Comparison of ENCODE assay signal across 8 cellular contexts in the genomic region with DNA sequence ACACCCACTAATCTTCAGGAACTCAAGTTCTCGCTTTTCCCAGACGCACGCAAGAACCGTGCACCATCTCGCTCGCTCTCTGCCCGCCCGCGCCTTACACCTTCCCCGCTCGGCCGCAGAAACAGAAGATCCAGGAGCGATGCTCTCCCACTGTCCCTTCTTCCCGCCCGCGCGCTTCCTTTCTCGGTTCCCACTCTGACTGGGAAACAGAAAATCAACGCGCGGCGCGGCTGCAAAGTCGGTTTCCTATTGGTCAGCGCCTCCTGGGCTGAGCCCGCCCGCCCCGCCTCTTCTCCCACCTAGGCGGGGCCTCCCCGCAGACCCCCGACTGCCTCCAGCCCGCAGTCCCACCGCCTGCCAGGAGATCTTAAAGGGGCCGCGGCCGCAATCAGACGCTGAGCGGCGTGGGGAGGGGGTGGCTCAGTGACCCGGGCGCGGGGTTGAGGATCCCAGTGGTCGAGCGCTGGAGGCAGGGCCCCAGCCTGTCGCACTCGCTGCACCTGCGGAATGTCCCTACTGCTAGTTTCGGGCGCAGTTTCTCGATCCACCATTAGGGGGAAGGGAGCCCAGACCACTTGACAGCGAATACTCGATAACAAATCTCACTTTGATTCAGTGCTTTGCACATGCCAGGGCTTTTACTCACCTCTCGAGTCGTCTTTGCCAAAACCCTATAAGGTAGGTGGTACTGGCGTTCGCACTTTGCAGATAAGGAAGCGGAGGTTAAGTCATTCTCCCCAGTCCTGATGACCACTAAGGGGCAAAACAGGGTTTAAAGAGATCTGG. TPM values are rescaled to one million over a fixed set of nuclear protein-coding genes. Genes with fewer than 3 reads are reported as not detected.
DNase-seq lines count a peak whose midpoint lies in the region; ATAC-seq, FAIRE-seq and TF ChIP-seq lines count a peak whose summit lies in the region.

No MANE protein-coding gene starts in this region.

- H3K36me3 ChIP-seq in Caco-2 (ENCODE audit: control insufficient read depth, insufficient read depth, low read length) = peaks cover 3% of the 10 kb centered on the region

- CTCF ChIA-PET in Caco-2 (lab: Charles Lee) = interaction anchor here (0.6 to 0.7 kb wide), 2 partner anchors 35 to 882 kb away, joined by 3 read pairs; a partner anchor contains a TSS

- no peaks in the 10 kb centered on the region for H3K27me3 ChIP-seq in Caco-2 (replicated peaks; ENCODE audit: control insufficient read depth, insufficient read depth, low read length)

- intact Hi-C loops in Caco-2 (cut with micrococcal nuclease; ENCODE audit: unreplicated experiment) = loop anchor here (1.0 kb wide), 1 partner anchor 16 kb away; no protein-coding TSS in a partner anchor

- H3K27ac Mint-ChIP-seq in Caco-2 (ENCODE audit: unreplicated experiment) (peak overlapping the region; percentile 87), endothelial cell (ENCODE audit: unreplicated experiment) (no peak overlapping the region), mesothelial cell of epicardium (peak overlapping the region; percentile 94)

- H3K36me3 Mint-ChIP-seq in Caco-2 (ENCODE audit: insufficient read depth, unreplicated experiment) = peaks cover 37% of the 10 kb centered on the region
- peaks cover 2% of the 10 kb centered on the region for H3K36me3 Mint-ChIP-seq in endothelial cell (ENCODE audit: low read depth, unreplicated experiment)
- H3K36me3 Mint-ChIP-seq in mesothelial cell of epicardium = peaks cover 12% of the 10 kb centered on the region

- H3K4me3 ChIP-seq in Caco-2 (ENCODE audit: low read depth, low read length) = peak overlapping the region; percentile 50

- TF ChIP-seq CTCF in Caco-2 (IDR thresholded peaks at IDR 0.05; ENCODE audit: insufficient read depth in 1 of 2, low read depth in 1 of 2, low read length in 1 of 2, severe bottlenecking in 1 of 2, unreplicated experiment in 1 of 2) (peak; percentile 55 to 65), endothelial cell (IDR thresholded peaks at IDR 0.05; ENCODE audit: unreplicated experiment) (peak; percentile 78), mesothelial cell of epicardium (IDR thresholded peaks at IDR 0.05; ENCODE audit: unreplicated experiment) (peak; percentile 84)

- H3K4me3 Mint-ChIP-seq in Caco-2 (ENCODE audit: unreplicated experiment) (peak overlapping the region; percentile 86), endothelial cell (ENCODE audit: unreplicated experiment) (peak overlapping the region; percentile 94), mesothelial cell of epicardium (peak overlapping the region; percentile 87)

- no peaks in the 10 kb centered on the region for H3K27me3 Mint-ChIP-seq in Caco-2 (ENCODE audit: insufficient read depth, unreplicated experiment)
- H3K27me3 Mint-ChIP-seq in endothelial cell (ENCODE audit: unreplicated experiment) = peaks cover 11% of the 10 kb centered on the region
- peaks cover 24% of the 10 kb centered on the region for H3K27me3 Mint-ChIP-seq in mesothelial cell of epicardium (ENCODE audit: low read depth)

- POLR2A ChIA-PET in Caco-2 (lab: Charles Lee) = interaction anchor here (1.4 kb wide), 1 partner anchor 35 kb away, joined by 9 read pairs; a partner anchor contains a TSS

- H3K4me1 ChIP-seq in Caco-2 = no peaks in the 10 kb centered on the region

- FAIRE-seq in HTR-8/SVneo (lab: Jason Lieb, UNC) = peak; percentile 42

- no peaks in the 10 kb centered on the region for H3K9me3 ChIP-seq in Caco-2

- H3K9me3 Mint-ChIP-seq in Caco-2 (ENCODE audit: unreplicated experiment) (no peaks in the 10 kb centered on the region), endothelial cell (ENCODE audit: unreplicated experiment) (no peaks in the 10 kb centered on the region), mesothelial cell of epicardium (peaks cover 2% of the 10 kb centered on the region)

- peak; percentile 98 for DNase-seq in Caco-2
- DNase-seq in HTR-8/SVneo (ENCODE audit: insufficient read length, low spot score) = peak; percentile 98
- DNase-seq in NOMO-1 treated with DMSO at 0.1 percent for 48 hours (lab: John Stamatoyannopoulos, UW; ENCODE audit: unreplicated experiment) = peak; percentile 99
- peak; percentile 91 for DNase-seq in activated CD8-positive, alpha-beta memory T cell treated with anti-CD3 and anti-CD28 coated beads, Interleukin-2, amount 50 U/mL, for 1 hour (ENCODE audit: extremely low read depth)
- peak; percentile 95 for DNase-seq in endothelial cell (ENCODE audit: low spot score)
- peak; percentile 97 to 98 for DNase-seq in mesothelial cell of epicardium (ENCODE audit: low spot score in 2 of 2, unreplicated experiment in 2 of 2)
- peak; percentile 95 to 96 for DNase-seq in stimulated activated CD8-positive, alpha-beta memory T cell treated with anti-CD3 and anti-CD28 coated beads, Interleukin-15, amount 100 ng/mL, for 48 hours (ENCODE audit: low read depth in 2 of 2)

- peaks cover 15% of the 10 kb centered on the region for H3K4me1 Mint-ChIP-seq in Caco-2 (ENCODE audit: low read depth, unreplicated experiment)
- H3K4me1 Mint-ChIP-seq in endothelial cell (ENCODE audit: unreplicated experiment) = peaks cover 7% of the 10 kb centered on the region
- peaks cover 26% of the 10 kb centered on the region for H3K4me1 Mint-ChIP-seq in mesothelial cell of epicardium

- ATAC-seq in GM21360 (IDR thresholded peaks at IDR 0.05; ENCODE audit: unreplicated experiment) = peak; percentile 63

- TSS peak; percentile 70 for BruUV-seq in Caco-2 (replicated peaks; lab: Mats Ljungman, UMichigan)

RNA-seq across cellular contexts. Expression of a gene that starts 0.7 kb away (rescaled TPM):
- 70.5 and 73.5 TPM in 2 replicates for total RNA-seq in Caco-2 (2022)
- total RNA-seq in endothelial cell (ENCODE audit: unreplicated experiment) = 20.7 TPM
- total RNA-seq in mesothelial cell of epicardium = 60.8 to 67.5 TPM (median 65.5 TPM) in 3 replicates

RNA-seq across cellular contexts. Expression of a gene that starts 3.8 kb away (rescaled TPM):
- total RNA-seq in Caco-2 (2022) (53.9 and 54.5 TPM in 2 replicates), endothelial cell (ENCODE audit: unreplicated experiment) (0.44 TPM), mesothelial cell of epicardium (18.9 to 21.9 TPM (median 20.6 TPM) in 3 replicates)

RNA-seq across cellular contexts. Expression of a gene that starts 21.3 kb away (rescaled TPM):
- total RNA-seq in Caco-2 (2022) = 3.5 and 4.4 TPM in 2 replicates
- 1.5 TPM for total RNA-seq in endothelial cell (ENCODE audit: unreplicated experiment)
- total RNA-seq in mesothelial cell of epicardium = 0.42 to 0.75 TPM (median 0.63 TPM) in 3 replicates

RNA-seq across cellular contexts. Expression of a gene that starts 26.7 kb away (rescaled TPM):
- 0.23 TPM in 1 of 2 replicates, not detected in the other for total RNA-seq in Caco-2 (2022)
- total RNA-seq in endothelial cell (ENCODE audit: unreplicated experiment) = 0.23 TPM
- 1.2 to 1.8 TPM (median 1.6 TPM) in 3 replicates for total RNA-seq in mesothelial cell of epicardium

RNA-seq across cellular contexts. Expression of a gene that starts 35.7 kb away (rescaled TPM):
- total RNA-seq in Caco-2 (2022) (589 and 610 TPM in 2 replicates), endothelial cell (ENCODE audit: unreplicated experiment) (290 TPM), mesothelial cell of epicardium (375 to 384 TPM (median 380 TPM) in 3 replicates)

Comparison
In these comparisons a context has a peak if more than half of its experiments do, and no peak if none do; other contexts are left out.
1. Peak in every context shown above with its lines: DNase-seq, ATAC-seq and H3K4me3 ChIP-seq.
2. RNA of a gene that starts 3.8 kb away (total RNA-seq): 53.9 to 54.5 TPM in Caco-2 and 18.9 to 21.9 TPM in mesothelial cell of epicardium; 0.44 TPM in endothelial cell (single experiment); every median in the first group is over 10 times any median in the second.